13 cellular contexts compared by ENCODE assay signal in the genomic region with DNA sequence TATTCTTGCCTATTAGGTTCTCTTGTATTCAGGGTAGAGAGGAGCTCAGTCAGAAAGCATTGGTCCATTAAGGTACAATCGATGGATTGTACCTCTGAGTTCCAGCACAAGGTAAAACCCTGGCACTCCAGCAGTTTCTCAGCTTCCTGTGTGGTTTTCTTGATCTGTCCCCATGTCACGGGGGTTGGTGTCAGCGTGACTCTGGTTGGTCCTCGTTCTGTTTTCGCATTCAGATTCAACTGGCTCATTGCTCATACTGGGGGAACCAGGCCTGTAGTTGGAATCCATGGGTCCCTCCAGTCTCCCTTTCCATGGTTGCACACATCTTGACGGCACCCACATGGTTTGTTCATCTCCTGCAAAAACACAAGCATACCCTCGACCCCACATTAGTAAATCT. TPM values are rescaled to one million over a fixed set of nuclear protein-coding genes. Genes with fewer than 3 reads are reported as not detected.
DNase-seq lines count a peak whose midpoint lies in the region; ATAC-seq lines count a peak whose summit lies in the region.
"Had no signal": no experiment of that assay in that cellular context is flagged by ENCODE, and none has a peak within 500 bp of the region (broad histone marks: within the 10 kb centered on the region; RNA-seq: fewer than 3 reads in every experiment).

No MANE protein-coding gene starts in this region.

- no peak overlapping the region for H3K4me2 ChIP-seq in GM23248 (ENCODE audit: unreplicated experiment)

- H3K27ac Mint-ChIP-seq in activated T-helper 17 cell treated with anti-CD3 and anti-CD28 coated beads, Interleukin-2, amount 50 U/mL, for 72 hours: peak overlapping the region; percentile 87
- H3K27ac Mint-ChIP-seq in naive thymus-derived CD4-positive, alpha-beta T cell: peak overlapping the region; percentile 8 to 89 (median 53)
- H3K27ac Mint-ChIP-seq in stimulated activated naive CD8-positive, alpha-beta T cell treated with anti-CD3 and anti-CD28 coated beads, Interleukin-15, amount 100 ng/mL, for 72 hours: peak overlapping the region; percentile 36 to 77
- H3K27ac Mint-ChIP-seq: brain had no signal

- H3F3A ChIP-seq in GM23248 (ENCODE audit: insufficient read depth): no peaks in the 10 kb centered on the region

- peak overlapping the region; percentile 19 for H3K4me3 ChIP-seq in naive thymus-derived CD4-positive, alpha-beta T cell (ENCODE audit: low read length)
- no peak overlapping the region for H3K4me3 ChIP-seq in GM23248
- H3K4me3 ChIP-seq in H7 (ENCODE audit: insufficient read depth, low read depth, low read length): no peak overlapping the region
- H3K4me3 ChIP-seq: SJSA1 had no signal

- peaks cover 37% of the 10 kb centered on the region for H3K4me1 Mint-ChIP-seq in activated T-helper 17 cell treated with anti-CD3 and anti-CD28 coated beads, Interleukin-2, amount 50 U/mL, for 72 hours
- peaks cover 32 to 77% (median 42%) of the 10 kb centered on the region in 7 donors for H3K4me1 Mint-ChIP-seq in naive thymus-derived CD4-positive, alpha-beta T cell
- H3K4me1 Mint-ChIP-seq in stimulated activated naive CD8-positive, alpha-beta T cell treated with anti-CD3 and anti-CD28 coated beads, Interleukin-15, amount 100 ng/mL, for 72 hours: peaks cover 53% of the 10 kb centered on the region

- H3K36me3 Mint-ChIP-seq in activated T-helper 17 cell treated with anti-CD3 and anti-CD28 coated beads, Interleukin-2, amount 50 U/mL, for 72 hours (ENCODE audit: low read depth): no peaks in the 10 kb centered on the region
- peaks cover 0 to 41% (median 0%) of the 10 kb centered on the region in 5 donors for H3K36me3 Mint-ChIP-seq in naive thymus-derived CD4-positive, alpha-beta T cell
- H3K36me3 Mint-ChIP-seq: brain, naive B cell had no signal

- H4K20me1 ChIP-seq in GM23248 (ENCODE audit: insufficient read depth): no peaks in the 10 kb centered on the region

- WGBS in GM23248 (ENCODE audit: low coverage in 1 of 2, low lambda C conversion rate in 2 of 2, missing lambda C conversion rate in 2 of 2), 2 experiments: 44 to 55% methylated on average over 7 of the region's 7 CpGs

- H3K9me2 ChIP-seq in GM23248 (ENCODE audit: insufficient read depth): no peaks in the 10 kb centered on the region

- H3K79me2 ChIP-seq in GM23248 (ENCODE audit: insufficient read depth): no peaks in the 10 kb centered on the region

- peaks cover 28 to 31% of the 10 kb centered on the region in 2 donors for H3K4me1 ChIP-seq in naive thymus-derived CD4-positive, alpha-beta T cell (ENCODE audit: control insufficient read depth in 2 of 2, insufficient read depth in 2 of 2, low read length in 2 of 2)
- H3K4me1 ChIP-seq in GM23248 (ENCODE audit: insufficient read depth): no peaks in the 10 kb centered on the region
- H3K4me1 ChIP-seq: SJSA1 had no signal

- H3K9me3 Mint-ChIP-seq in activated T-helper 17 cell treated with anti-CD3 and anti-CD28 coated beads, Interleukin-2, amount 50 U/mL, for 72 hours: no peaks in the 10 kb centered on the region
- peaks cover 0 to 21% (median 3%) of the 10 kb centered on the region in 11 donors for H3K9me3 Mint-ChIP-seq in naive thymus-derived CD4-positive, alpha-beta T cell
- no peaks in the 10 kb centered on the region for H3K9me3 Mint-ChIP-seq in stimulated activated naive CD8-positive, alpha-beta T cell treated with anti-CD3 and anti-CD28 coated beads, Interleukin-15, amount 100 ng/mL, for 72 hours
- H3K9me3 Mint-ChIP-seq: naive B cell had no signal

- ATAC-seq in activated T-helper 17 cell treated with anti-CD3 and anti-CD28 coated beads, Interleukin-2, amount 50 U/mL, for 72 hours (replicated peaks): peak; percentile 98
- peak; percentile 73 for ATAC-seq in naive thymus-derived CD4-positive, alpha-beta T cell
- ATAC-seq in stimulated activated naive CD8-positive, alpha-beta T cell treated with anti-CD3 and anti-CD28 coated beads, Interleukin-15, amount 100 ng/mL, for 72 hours: peak; percentile 89
- no peak for ATAC-seq in GM21390 (IDR thresholded peaks at IDR 0.05; ENCODE audit: unreplicated experiment)
- ATAC-seq: right cardiac atrium had no signal

- H3K9ac ChIP-seq in GM23248: no peak overlapping the region

- H3K9me3 ChIP-seq in naive thymus-derived CD4-positive, alpha-beta T cell (ENCODE audit: control insufficient read depth in 2 of 3, low read length in 3 of 3): no peaks in the 10 kb centered on the region
- no peaks in the 10 kb centered on the region for H3K9me3 ChIP-seq in GM23248 (ENCODE audit: low read depth)
- H3K9me3 ChIP-seq: SJSA1 had no signal

- in situ Hi-C loops in GM23248 (cut with MboI): loop anchor here (10.0 kb wide), 1 partner anchor 165 kb away; no protein-coding TSS in a partner anchor

- DNase-seq in activated gamma-delta T cell treated with Interleukin-2 at 50 U/mL for 16 hours (peak; percentile 51), activated gamma-delta T cell (lab: John Stamatoyannopoulos, UW) (no peak), GM23248 (no peak), H7 (no peak)
- DNase-seq in naive thymus-derived CD4-positive, alpha-beta T cell: peak in 6 of 9 donors; percentile 23 to 45 (median 30)
- DNase-seq in stimulated activated naive CD8-positive, alpha-beta T cell treated with anti-CD3 and anti-CD28 coated beads, Interleukin-15, amount 100 ng/mL, for 72 hours: peak; percentile 38 to 64
- DNase-seq: naive B cell, NCI-H2029, right cardiac atrium had no signal

- H2AFZ ChIP-seq in GM23248: no peak overlapping the region

- H3K27me3 ChIP-seq in naive thymus-derived CD4-positive, alpha-beta T cell (ENCODE audit: control insufficient read depth in 2 of 2, insufficient read depth in 2 of 2, low read length in 2 of 2): no peaks in the 10 kb centered on the region
- H3K27me3 ChIP-seq in GM23248 (replicated peaks; ENCODE audit: insufficient read depth) (peaks cover 45% of the 10 kb centered on the region), H7 (ENCODE audit: control insufficient read depth, insufficient read depth, low read length) (peaks cover 18% of the 10 kb centered on the region)

- no peaks in the 10 kb centered on the region for H3K27me3 Mint-ChIP-seq in activated T-helper 17 cell treated with anti-CD3 and anti-CD28 coated beads, Interleukin-2, amount 50 U/mL, for 72 hours
- peaks cover 0 to 22% (median 6%) of the 10 kb centered on the region in 5 donors for H3K27me3 Mint-ChIP-seq in naive thymus-derived CD4-positive, alpha-beta T cell
- peaks cover 13% of the 10 kb centered on the region for H3K27me3 Mint-ChIP-seq in stimulated activated naive CD8-positive, alpha-beta T cell treated with anti-CD3 and anti-CD28 coated beads, Interleukin-15, amount 100 ng/mL, for 72 hours

- no peaks in the 10 kb centered on the region for H3K36me3 ChIP-seq in naive thymus-derived CD4-positive, alpha-beta T cell (ENCODE audit: control insufficient read depth in 2 of 3, insufficient read depth in 3 of 3, low read length in 3 of 3)
- H3K36me3 ChIP-seq in GM23248 (ENCODE audit: low read depth) (no peaks in the 10 kb centered on the region), H7 (replicated peaks; ENCODE audit: control insufficient read depth, insufficient read depth, low read length) (no peaks in the 10 kb centered on the region)
- H3K36me3 ChIP-seq: SJSA1 had no signal

- peak overlapping the region; percentile 72 for H3K4me3 Mint-ChIP-seq in activated T-helper 17 cell treated with anti-CD3 and anti-CD28 coated beads, Interleukin-2, amount 50 U/mL, for 72 hours
- H3K4me3 Mint-ChIP-seq in naive thymus-derived CD4-positive, alpha-beta T cell: peak overlapping the region; percentile 12 to 65 (median 56)
- peak overlapping the region; percentile 14 to 41 for H3K4me3 Mint-ChIP-seq in stimulated activated naive CD8-positive, alpha-beta T cell treated with anti-CD3 and anti-CD28 coated beads, Interleukin-15, amount 100 ng/mL, for 72 hours
- H3K4me3 Mint-ChIP-seq: brain, naive B cell had no signal

- CTCF ChIA-PET in naive thymus-derived CD4-positive, alpha-beta T cell (lab: Charles Lee): interaction anchor here (0.6 to 1.8 kb wide), 2 partner anchors 49 to 163 kb away, joined by 3 to 7 read pairs; no protein-coding TSS in a partner anchor

- POLR2A ChIA-PET in naive thymus-derived CD4-positive, alpha-beta T cell (lab: Charles Lee): interaction anchor here (1.7 to 2.5 kb wide), 2 partner anchors 12 to 32 kb away, joined by 5 to 6 read pairs; no protein-coding TSS in a partner anchor

- no peak overlapping the region for H3K27ac ChIP-seq in naive thymus-derived CD4-positive, alpha-beta T cell (ENCODE audit: low read depth, low read length)
- no peak overlapping the region for H3K27ac ChIP-seq in GM23248
- H3K27ac ChIP-seq: SJSA1 had no signal

- intact Hi-C loops in naive thymus-derived CD4-positive, alpha-beta T cell (cut with micrococcal nuclease): loop anchor here in 1 of 2 donors (1.0 to 10.0 kb wide), 2 partner anchors 10 to 275 kb away; a partner anchor contains a TSS

RNA-seq across cellular contexts. Expression of a gene that starts 32.7 kb away (rescaled TPM):
- 1 to 10 TPM; 2.1 to 2.5 TPM for total RNA-seq in activated T-helper 17 cell treated with anti-CD3 and anti-CD28 coated beads, Interleukin-2, amount 50 U/mL, for 72 hours
- 1 to 10 TPM in 2 of 5 experiments, under 1 TPM in 3; 0.22 to 3.3 (median 0.42) TPM for total RNA-seq in naive thymus-derived CD4-positive, alpha-beta T cell
- polyA plus RNA-seq in naive thymus-derived CD4-positive, alpha-beta T cell: under 1 TPM in 1 of 2 donors, not detected in 1; 0.05 TPM
- 0.11 TPM in 1 of 2 replicates, not detected in the other for total RNA-seq in GM23248 (2014; rRNA removed; shearing (Covaris generic))
- polyA plus RNA-seq in GM23248 (2016; fragmentation: Nextera tagmentation; extraction: Ambion mirVana): 0.28 TPM in 1 of 2 replicates, not detected in the other
- total RNA-seq in H7 (2014; rRNA removed; shearing (Covaris generic)): 31.0 and 41.3 TPM in 2 replicates
- total RNA-seq: SJSA1 had no signal

Comparison
In these comparisons a context has a peak if more than half of its experiments do, and no peak if none do; other contexts are left out.
1. DNase-seq: peak in activated gamma-delta T cell treated with Interleukin-2 at 50 U/mL for 16 hours (single experiment), naive thymus-derived CD4-positive, alpha-beta T cell (6 of 9) and stimulated activated naive CD8-positive, alpha-beta T cell treated with anti-CD3 and anti-CD28 coated beads, Interleukin-15, amount 100 ng/mL, for 72 hours (2 of 2); none in activated gamma-delta T cell (single experiment), GM23248 (single experiment) and H7 (single experiment).
2. Peak in every context shown above with its lines, with median percentiles within 50 percentile points of each other: H3K27ac Mint-ChIP-seq and H3K4me3 Mint-ChIP-seq.